ENCODE assay signal across 1 cellular context in the genomic region with DNA sequence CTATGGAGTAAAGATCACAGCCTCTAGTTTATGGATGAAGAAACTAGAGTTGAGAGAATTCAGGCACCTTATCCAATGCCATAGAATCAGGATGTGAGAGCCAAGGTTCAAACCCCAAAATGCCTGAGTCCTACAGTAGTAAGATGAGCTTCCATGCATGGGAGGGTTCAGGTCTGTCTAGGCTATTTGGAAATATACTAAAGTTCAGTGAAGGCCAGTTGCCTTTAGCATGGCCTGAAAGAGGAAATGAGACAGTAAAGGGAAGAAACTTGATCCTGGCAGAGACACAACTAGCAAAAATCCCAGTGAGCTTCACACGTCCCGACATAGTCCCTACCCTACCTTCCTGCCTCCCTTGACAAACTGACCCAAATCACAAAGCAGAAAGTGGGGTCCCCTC.
TF ChIP-seq lines count a peak whose summit lies in the region.

No MANE protein-coding gene starts in this region.

TF ChIP-seq in H1, 55 proteins besides CTCF, POLR2A, EP300 and RAD21 (continued from another document):
- no peak for TF ChIP-seq KDM1A (IDR thresholded peaks at IDR 0.05; ENCODE audit: borderline replicate concordance, low read length)
